ENCODE assay signal across 11 cellular contexts in genomic region chr2:222448806-222449205, GRCh38. TPM values are rescaled to one million over a fixed set of nuclear protein-coding genes. Genes with fewer than 3 reads are reported as not detected.
A peak's percentile ranks its signal among the peaks of the same experiment; 100 is the strongest.
DNase-seq lines count a peak whose midpoint lies in the region; ATAC-seq and TF ChIP-seq lines count a peak whose summit lies in the region.
"Had no signal": no experiment of that assay in that cellular context is flagged by ENCODE, and none has a peak within 500 bp of the region (broad histone marks: within the 10 kb centered on the region; RNA-seq: fewer than 3 reads in every experiment).

No MANE protein-coding gene starts in this region.

- H3K27me3 ChIP-seq in psoas muscle (ENCODE audit: insufficient read depth in 3 of 3, low read length in 2 of 3), result peaks cover 0 to 9% (median 2%) of the 10 kb centered on the region in 3 donors
- H3K27me3 ChIP-seq in Peyer's patch, result no peaks in the 10 kb centered on the region

- DNase-seq in EL, result peak; percentile 71
- DNase-seq in NCI-H2171 (lab: John Stamatoyannopoulos, UW), result peak; percentile 84
- peak; percentile 62 for DNase-seq in fibroblast of mammary gland (ENCODE audit: low read depth)
- no peak for DNase-seq in psoas muscle
- DNase-seq in Peyer's patch, result no peak
- DNase-seq in activated naive CD4-positive, alpha-beta T cell (lab: John Stamatoyannopoulos, UW), result no peak
- no peak for DNase-seq in activated naive CD4-positive, alpha-beta T cell treated with anti-CD3 and anti-CD28 coated beads, Interleukin-2, amount 50 U/mL, for 16 hours
- no peak for DNase-seq in COLO668 (lab: John Stamatoyannopoulos, UW; ENCODE audit: unreplicated experiment)
- DNase-seq: NCI-H2227 treated with DMSO at 0.1 percent for 48 hours had no signal

- no peak for TF ChIP-seq CTCF in fibroblast of mammary gland (conservative IDR thresholded peaks at IDR 0.05; ENCODE audit: control insufficient read depth, insufficient read depth, low read depth, low read length)
- TF ChIP-seq CTCF in psoas muscle (IDR thresholded peaks at IDR 0.05), result no peak
- no peak for TF ChIP-seq CTCF in Peyer's patch (IDR thresholded peaks at IDR 0.05)

- 1 to 5% (median 1%) methylated on average over 7 of the region's 7 CpGs for WGBS in psoas muscle, 3 donors

- peak; percentile 49 to 78 (median 71) for ATAC-seq in psoas muscle
- ATAC-seq: HCT116 had no signal

- H3K36me3 ChIP-seq in psoas muscle (ENCODE audit: insufficient read depth in 1 of 2, low read depth in 1 of 2) (no peaks in the 10 kb centered on the region), Peyer's patch (no peaks in the 10 kb centered on the region)

- no peak overlapping the region for H3K27ac ChIP-seq in psoas muscle
- no peak overlapping the region for H3K27ac ChIP-seq in Peyer's patch

- H3K4me1 ChIP-seq in psoas muscle (no peaks in the 10 kb centered on the region), Peyer's patch (no peaks in the 10 kb centered on the region)

- no peak for TF ChIP-seq POLR2A in Peyer's patch (IDR thresholded peaks at IDR 0.05)

- H3K4me3 ChIP-seq in fibroblast of mammary gland (ENCODE audit: control insufficient read depth, low read depth, low read length), result no peak overlapping the region
- no peak overlapping the region for H3K4me3 ChIP-seq in psoas muscle
- no peak overlapping the region for H3K4me3 ChIP-seq in Peyer's patch

- H3K9me3 ChIP-seq in psoas muscle (no peaks in the 10 kb centered on the region), Peyer's patch (no peaks in the 10 kb centered on the region)

- intact Hi-C loops in psoas muscle (cut with DNase I), result no loop called here

RNA-seq across cellular contexts. Expression of gene SGPP2, which starts 24.5 kb away (rescaled TPM):
- total RNA-seq in psoas muscle, result under 1 TPM in 3 of 4 donors, not detected in 1; 0.06 to 0.29 (median 0.19) TPM
- polyA plus RNA-seq in psoas muscle, result under 1 TPM in 2 of 3 donors, not detected in 1; 0.06 to 0.10 TPM
- total RNA-seq in Peyer's patch, result 10 to 100 TPM; 10.7 to 50.3 (median 46.9) TPM
- total RNA-seq: neural crest cell had no signal

Comparison
In these comparisons a context has a peak if more than half of its experiments do, and no peak if none do; other contexts are left out.
1. DNase-seq: peak in EL (single experiment), NCI-H2171 (single experiment) and fibroblast of mammary gland (single experiment); none in psoas muscle (0 of 2), Peyer's patch (0 of 3), activated naive CD4-positive, alpha-beta T cell (0 of 4), activated naive CD4-positive, alpha-beta T cell treated with anti-CD3 and anti-CD28 coated beads, Interleukin-2, amount 50 U/mL, for 16 hours (single experiment) and COLO668 (single experiment).
2. RNA of gene SGPP2, which starts 24.5 kb away (total RNA-seq): 10.7 to 50.3 TPM in Peyer's patch; 0.06 to 0.29 TPM in psoas muscle; every median in the first group is over 4 times any median in the second.